In genomic region chr3:129897026-129897425, GRCh38 we compare ENCODE assay signal across 29 cellular contexts.
"Had no signal": no experiment of that assay in that cellular context is flagged by ENCODE, and none has a peak within 500 bp of the region (broad histone marks: within the 10 kb centered on the region; RNA-seq: fewer than 3 reads in every experiment).

No MANE protein-coding gene starts in this region.

- H3K4me3 ChIP-seq: K562 had no signal

- H3K27me3 Mint-ChIP-seq: activated B cell treated with CpG ODN at 0.5 μM for 24 hours; activated CD4-positive, alpha-beta memory T cell treated with anti-CD3 and anti-CD28 coated beads, Interleukin-2, amount 10 ng/mL, durations not matched to agents 7 days and 5 days; activated CD8-positive, alpha-beta memory T cell treated with anti-CD3 and anti-CD28 coated beads, Interleukin-2, amount 10 ng/mL, durations not matched to agents 7 days and 5 days; activated naive CD4-positive, alpha-beta T cell treated with anti-CD3 and anti-CD28 coated beads, Interleukin-2, amount 10 ng/mL, durations not matched to agents 7 days and 5 days; activated naive CD8-positive, alpha-beta T cell; activated naive CD8-positive, alpha-beta T cell treated with anti-CD3 and anti-CD28 coated beads, Interleukin-2, amount 50 U/mL, for 24 hours had no signal

- H3K9me3 Mint-ChIP-seq: activated naive CD4-positive, alpha-beta T cell treated with anti-CD3 and anti-CD28 coated beads, Interleukin-2, amount 10 ng/mL, durations not matched to agents 7 days and 5 days had no signal

- H3K36me3 Mint-ChIP-seq: activated naive CD4-positive, alpha-beta T cell treated with anti-CD3 and anti-CD28 coated beads, Interleukin-2, amount 10 ng/mL, durations not matched to agents 7 days and 5 days had no signal

- DNase-seq: activated B cell treated with CpG ODN at 0.5 μM for 24 hours; activated CD4-positive, alpha-beta memory T cell treated with anti-CD3 and anti-CD28 coated beads, Interleukin-2, amount 10 ng/mL, durations not matched to agents 7 days and 5 days; activated CD4-positive, alpha-beta T cell treated with anti-CD3 and anti-CD28 coated beads for 48 hours; activated CD4-positive, CD25-positive, alpha-beta regulatory T cell treated with anti-CD3 and anti-CD28 coated beads, Interleukin-2, amount 50 U/mL, for 72 hours; activated CD8-positive, alpha-beta memory T cell treated with anti-CD3 and anti-CD28 coated beads for 24 hours; activated CD8-positive, alpha-beta memory T cell treated with anti-CD3 and anti-CD28 coated beads, Interleukin-2, amount 10 ng/mL, durations not matched to agents 7 days and 5 days; activated CD8-positive, alpha-beta memory T cell treated with anti-CD3 and anti-CD28 coated beads, Interleukin-2, amount 50 U/mL, for 48 hours; activated effector memory CD4-positive, alpha-beta T cell treated with Interleukin-2 at 50 U/mL for 16 hours; activated naive CD4-positive, alpha-beta T cell treated with anti-CD3 and anti-CD28 coated beads, Interleukin-2, amount 10 ng/mL, durations not matched to agents 7 days and 5 days; activated naive CD8-positive, alpha-beta T cell treated with anti-CD3 and anti-CD28 coated beads, Interleukin-2, amount 50 U/mL, for 24 hours; activated T-cell treated with anti-CD3 and anti-CD28 coated beads, Interleukin-2, amount 50 U/mL, for 48 hours; anterior cingulate cortex; IMR-90; NCI-H1105; NCI-H1436; NCI-H1694 treated with DMSO at 0.1 percent for 48 hours; NCI-H2029; NCI-H345; NCI-H524 treated with DMSO at 0.1 percent for 48 hours; Right ventricle myocardium superior; SW 1271; T-helper 1 cell; T-helper 2 cell; T-helper 9 cell had no signal

- ATAC-seq: activated CD8-positive, alpha-beta memory T cell treated with anti-CD3 and anti-CD28 coated beads, Interleukin-2, amount 10 ng/mL, durations not matched to agents 7 days and 5 days; activated naive CD8-positive, alpha-beta T cell treated with anti-CD3 and anti-CD28 coated beads, Interleukin-2, amount 50 U/mL, for 24 hours; K562 had no signal

- H3K4me3 Mint-ChIP-seq: activated B cell treated with CpG ODN at 0.5 μM for 24 hours; activated CD4-positive, alpha-beta memory T cell treated with anti-CD3 and anti-CD28 coated beads, Interleukin-2, amount 10 ng/mL, durations not matched to agents 7 days and 5 days; activated CD8-positive, alpha-beta memory T cell treated with anti-CD3 and anti-CD28 coated beads, Interleukin-2, amount 10 ng/mL, durations not matched to agents 7 days and 5 days; activated naive CD4-positive, alpha-beta T cell treated with anti-CD3 and anti-CD28 coated beads, Interleukin-2, amount 10 ng/mL, durations not matched to agents 7 days and 5 days; activated naive CD8-positive, alpha-beta T cell; activated naive CD8-positive, alpha-beta T cell treated with anti-CD3 and anti-CD28 coated beads, Interleukin-2, amount 50 U/mL, for 24 hours had no signal

- FAIRE-seq: K562, RCC 7860 had no signal

- H3K27ac Mint-ChIP-seq: activated B cell treated with CpG ODN at 0.5 μM for 24 hours; activated CD4-positive, alpha-beta memory T cell treated with anti-CD3 and anti-CD28 coated beads, Interleukin-2, amount 10 ng/mL, durations not matched to agents 7 days and 5 days; activated CD8-positive, alpha-beta memory T cell treated with anti-CD3 and anti-CD28 coated beads, Interleukin-2, amount 10 ng/mL, durations not matched to agents 7 days and 5 days; activated naive CD4-positive, alpha-beta T cell treated with anti-CD3 and anti-CD28 coated beads, Interleukin-2, amount 10 ng/mL, durations not matched to agents 7 days and 5 days; activated naive CD8-positive, alpha-beta T cell; activated naive CD8-positive, alpha-beta T cell treated with anti-CD3 and anti-CD28 coated beads, Interleukin-2, amount 50 U/mL, for 24 hours; brain had no signal

- H3K27ac ChIP-seq: VCaP had no signal
